In the genomic region with DNA sequence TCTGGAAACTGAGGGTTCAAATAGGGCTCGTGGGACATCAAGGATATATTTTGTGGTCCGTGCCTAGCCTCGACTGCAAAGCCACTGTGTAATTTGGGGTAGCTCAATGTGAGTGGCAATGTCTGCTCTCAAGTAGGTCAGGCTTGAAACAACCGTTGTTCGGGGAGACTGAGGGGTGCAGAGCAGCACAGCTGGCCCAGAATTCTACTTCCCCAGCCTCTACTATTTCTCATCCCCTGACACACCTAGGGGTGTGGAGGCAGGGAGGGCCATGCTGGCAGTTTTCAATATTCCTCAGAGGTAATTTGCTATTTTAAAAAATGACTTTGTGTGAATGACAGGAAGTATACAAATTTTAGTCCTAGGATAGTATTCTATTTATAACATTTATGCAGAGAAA, we compare ENCODE assay signal across 1 cellular context.
TF ChIP-seq lines count a peak whose summit lies in the region.

No MANE protein-coding gene starts in this region.

TF ChIP-seq in HCT116, 20 proteins besides CTCF, POLR2A, EP300 and RAD21:
- no peak for TF ChIP-seq EZH2phosphoT487 (IDR thresholded peaks at IDR 0.05; ENCODE audit: borderline replicate concordance)
- TF ChIP-seq, protein P1, sequence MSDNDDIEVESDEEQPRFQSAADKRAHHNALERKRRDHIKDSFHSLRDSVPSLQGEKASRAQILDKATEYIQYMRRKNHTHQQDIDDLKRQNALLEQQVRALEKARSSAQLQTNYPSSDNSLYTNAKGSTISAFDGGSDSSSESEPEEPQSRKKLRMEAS (IDR thresholded peaks at IDR 0.05), result no peak
- no peak for TF ChIP-seq CEBPB (IDR thresholded peaks at IDR 0.05; ENCODE audit: low read depth)
- no peak for TF ChIP-seq TCF7L2 (IDR thresholded peaks at IDR 0.05; ENCODE audit: borderline replicate concordance, extremely low read depth, insufficient read depth, insufficient read length)
- TF ChIP-seq SIN3A (IDR thresholded peaks at IDR 0.05; ENCODE audit: low read depth), result no peak
- TF ChIP-seq, protein P2, sequence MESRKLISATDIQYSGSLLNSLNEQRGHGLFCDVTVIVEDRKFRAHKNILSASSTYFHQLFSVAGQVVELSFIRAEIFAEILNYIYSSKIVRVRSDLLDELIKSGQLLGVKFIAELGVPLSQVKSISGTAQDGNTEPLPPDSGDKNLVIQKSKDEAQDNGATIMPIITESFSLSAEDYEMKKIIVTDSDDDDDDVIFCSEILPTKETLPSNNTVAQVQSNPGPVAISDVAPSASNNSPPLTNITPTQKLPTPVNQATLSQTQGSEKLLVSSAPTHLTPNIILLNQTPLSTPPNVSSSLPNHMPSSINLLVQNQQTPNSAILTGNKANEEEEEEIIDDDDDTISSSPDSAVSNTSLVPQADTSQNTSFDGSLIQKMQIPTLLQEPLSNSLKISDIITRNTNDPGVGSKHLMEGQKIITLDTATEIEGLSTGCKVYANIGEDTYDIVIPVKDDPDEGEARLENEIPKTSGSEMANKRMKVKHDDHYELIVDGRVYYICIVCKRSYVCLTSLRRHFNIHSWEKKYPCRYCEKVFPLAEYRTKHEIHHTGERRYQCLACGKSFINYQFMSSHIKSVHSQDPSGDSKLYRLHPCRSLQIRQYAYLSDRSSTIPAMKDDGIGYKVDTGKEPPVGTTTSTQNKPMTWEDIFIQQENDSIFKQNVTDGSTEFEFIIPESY (IDR thresholded peaks at IDR 0.05; ENCODE audit: extremely low read depth, insufficient replicate concordance, low read length), result no peak
- no peak for TF ChIP-seq JUND (IDR thresholded peaks at IDR 0.05)
- no peak for TF ChIP-seq ELF1 (IDR thresholded peaks at IDR 0.05; ENCODE audit: borderline replicate concordance, low read depth)
- no peak for TF ChIP-seq ZFX (IDR thresholded peaks at IDR 0.05)
- no peak for TF ChIP-seq EZH2 (IDR thresholded peaks at IDR 0.05)
